31 cellular contexts compared by ENCODE assay signal in genomic region chr9:108779506-108779905, GRCh38.
A peak's percentile ranks its signal among the peaks of the same experiment; 100 is the strongest.
DNase-seq lines count a peak whose midpoint lies in the region; ATAC-seq and TF ChIP-seq lines count a peak whose summit lies in the region.
"Had no signal": no experiment of that assay in that cellular context is flagged by ENCODE, and none has a peak within 500 bp of the region (broad histone marks: within the 10 kb centered on the region; RNA-seq: fewer than 3 reads in every experiment).

No MANE protein-coding gene starts in this region.

- H3K4me2 ChIP-seq in GM23338: no peak overlapping the region
- H3K4me2 ChIP-seq: KMS-11 had no signal

- H3K36me3 Mint-ChIP-seq in GM23338 (ENCODE audit: low read depth): no peaks in the 10 kb centered on the region
- no peaks in the 10 kb centered on the region for H3K36me3 Mint-ChIP-seq in stimulated activated memory B cell treated with anti-CD40 and anti-IgM and Interleukin-4, amounts not matched to agents 10 μg/mL and 1 μg/mL and 100 μg/mL, for 72 hours
- H3K36me3 Mint-ChIP-seq: activated naive CD4-positive, alpha-beta T cell treated with anti-CD3 and anti-CD28 coated beads, Interleukin-2, amount 10 ng/mL, durations not matched to agents 7 days and 5 days; natural killer cell had no signal

- TF ChIP-seq CTCF in GM23338 (conservative IDR thresholded peaks at IDR 0.05; ENCODE audit: low read depth in 2 of 2): no peak
- TF ChIP-seq CTCF in dorsolateral prefrontal cortex (IDR thresholded peaks at IDR 0.05 in 54 of 56, conservative IDR thresholded peaks at IDR 0.05 in 2 of 56; ENCODE audit: low read depth in 1 of 56, partially characterized antibody in 56 of 56): peak in 6 of 56 donors; percentile 16 to 34 (median 21)

- no peak overlapping the region for H3K27ac Mint-ChIP-seq in GM23338
- no peak overlapping the region for H3K27ac Mint-ChIP-seq in stimulated activated memory B cell treated with anti-CD40 and anti-IgM and Interleukin-4, amounts not matched to agents 10 μg/mL and 1 μg/mL and 100 μg/mL, for 72 hours
- H3K27ac Mint-ChIP-seq: activated CD4-positive, alpha-beta memory T cell treated with anti-CD3 and anti-CD28 coated beads, Interleukin-2, amount 10 ng/mL, durations not matched to agents 7 days and 5 days; activated naive CD4-positive, alpha-beta T cell treated with anti-CD3 and anti-CD28 coated beads, Interleukin-2, amount 10 ng/mL, durations not matched to agents 7 days and 5 days; activated T-helper 17 cell treated with anti-CD3 and anti-CD28 coated beads, Interleukin-2, amount 50 U/mL, for 72 hours; natural killer cell had no signal

- no peaks in the 10 kb centered on the region for H3F3A ChIP-seq in GM23338 (replicated peaks; ENCODE audit: low read depth)

- H3K9me2 ChIP-seq in GM23338 (ENCODE audit: insufficient read depth): no peaks in the 10 kb centered on the region

- H3K9me3 Mint-ChIP-seq in GM23338: no peaks in the 10 kb centered on the region; the same call in 2 of the 3 replicates
- H3K9me3 Mint-ChIP-seq in stimulated activated memory B cell treated with anti-CD40 and anti-IgM and Interleukin-4, amounts not matched to agents 10 μg/mL and 1 μg/mL and 100 μg/mL, for 72 hours: no peaks in the 10 kb centered on the region
- H3K9me3 Mint-ChIP-seq: activated CD4-positive, alpha-beta memory T cell treated with anti-CD3 and anti-CD28 coated beads, Interleukin-2, amount 10 ng/mL, durations not matched to agents 7 days and 5 days; activated naive CD4-positive, alpha-beta T cell treated with anti-CD3 and anti-CD28 coated beads, Interleukin-2, amount 10 ng/mL, durations not matched to agents 7 days and 5 days; activated T-helper 17 cell treated with anti-CD3 and anti-CD28 coated beads, Interleukin-2, amount 50 U/mL, for 72 hours; natural killer cell had no signal

- peaks cover 5% of the 10 kb centered on the region for H3K27me3 Mint-ChIP-seq in GM23338 (ENCODE audit: insufficient read depth, low read depth, poor library complexity)
- H3K27me3 Mint-ChIP-seq in stimulated activated memory B cell treated with anti-CD40 and anti-IgM and Interleukin-4, amounts not matched to agents 10 μg/mL and 1 μg/mL and 100 μg/mL, for 72 hours: peaks cover 42% of the 10 kb centered on the region

- H3K4me3 Mint-ChIP-seq in GM23338: no peak overlapping the region
- H3K4me3 Mint-ChIP-seq in stimulated activated memory B cell treated with anti-CD40 and anti-IgM and Interleukin-4, amounts not matched to agents 10 μg/mL and 1 μg/mL and 100 μg/mL, for 72 hours: no peak overlapping the region
- H3K4me3 Mint-ChIP-seq: activated CD4-positive, alpha-beta memory T cell treated with anti-CD3 and anti-CD28 coated beads, Interleukin-2, amount 10 ng/mL, durations not matched to agents 7 days and 5 days; activated naive CD4-positive, alpha-beta T cell treated with anti-CD3 and anti-CD28 coated beads, Interleukin-2, amount 10 ng/mL, durations not matched to agents 7 days and 5 days; activated T-helper 17 cell treated with anti-CD3 and anti-CD28 coated beads, Interleukin-2, amount 50 U/mL, for 72 hours; natural killer cell had no signal

- H3K36me3 ChIP-seq in GM23338 (ENCODE audit: insufficient read depth): no peaks in the 10 kb centered on the region
- H3K36me3 ChIP-seq: adrenal gland, BLaER1, breast epithelium, left ventricle myocardium inferior, right atrium auricular region, stomach had no signal

- no peak overlapping the region for H2AFZ ChIP-seq in GM23338

- H4K20me1 ChIP-seq in GM23338 (replicated peaks; ENCODE audit: insufficient read depth): no peaks in the 10 kb centered on the region
- H4K20me1 ChIP-seq: BLaER1 had no signal

- DNase-seq in GM23338 (ENCODE audit: low spot score) (no peak), dorsolateral prefrontal cortex (peak in 7 of 10 donors; percentile 39 to 70 (median 62)), middle frontal gyrus (ENCODE audit: extremely low spot score, low spot score) (peak; percentile 20), NK-92 (lab: John Stamatoyannopoulos, UW; ENCODE audit: unreplicated experiment) (no peak), NCI-H1105 (lab: John Stamatoyannopoulos, UW) (no peak), T-helper 9 cell (no peak)
- no peak for DNase-seq in stimulated activated CD4-positive, alpha-beta T cell treated with anti-CD3 and anti-CD28 coated beads, Interleukin-4, amount 100 ng/mL, for 24 hours
- DNase-seq: activated CD4-positive, alpha-beta memory T cell treated with anti-CD3 and anti-CD28 coated beads, Interleukin-2, amount 10 ng/mL, durations not matched to agents 7 days and 5 days; activated CD4-positive, alpha-beta T cell treated with anti-CD3 and anti-CD28 coated beads for 1 hour; activated naive CD4-positive, alpha-beta T cell treated with anti-CD3 and anti-CD28 coated beads, Interleukin-2, amount 10 ng/mL, durations not matched to agents 7 days and 5 days; adrenal gland; Caco-2; DND-41; effector CD4-positive, alpha-beta T cell; islet precursor cell; left ventricle myocardium inferior; MM.1S; natural killer cell; NCI-H2029; NCI-H524 treated with DMSO at 0.1 percent for 48 hours; NK-92 treated with Interleukin-12 subunit alpha and Interleukin-12 subunit beta, amount 100 ng/mL, for 24 hours; PC-3; stimulated activated CD4-positive, alpha-beta T cell treated with anti-CD3 and anti-CD28 coated beads, Interleukin-2, amount 100 ng/mL, for 24 hours; stomach had no signal

- no peaks in the 10 kb centered on the region; the same call in 1 of the 2 replicates for H3K27me3 ChIP-seq in GM23338 (ENCODE audit: insufficient read depth)
- peaks cover 0 to 4% (median 0%) of the 10 kb centered on the region in 45 donors for H3K27me3 ChIP-seq in dorsolateral prefrontal cortex
- H3K27me3 ChIP-seq: BLaER1, right atrium auricular region had no signal

- peak; percentile 15; the same call in 2 of the 3 replicates for ATAC-seq in GM23338
- peak; percentile 42 for ATAC-seq in stimulated activated memory B cell treated with anti-CD40 and anti-IgM and Interleukin-4, amounts not matched to agents 10 μg/mL and 1 μg/mL and 100 μg/mL, for 72 hours
- ATAC-seq: activated T-helper 17 cell treated with anti-CD3 and anti-CD28 coated beads, Interleukin-2, amount 50 U/mL, for 72 hours; natural killer cell; PC-3; SK-N-SH treated with all-trans-retinoic acid at 6 μM for 48 hours had no signal

- H3K4me1 Mint-ChIP-seq in GM23338: peaks cover 28% of the 10 kb centered on the region
- H3K4me1 Mint-ChIP-seq in stimulated activated memory B cell treated with anti-CD40 and anti-IgM and Interleukin-4, amounts not matched to agents 10 μg/mL and 1 μg/mL and 100 μg/mL, for 72 hours: no peaks in the 10 kb centered on the region
- H3K4me1 Mint-ChIP-seq: activated CD4-positive, alpha-beta memory T cell treated with anti-CD3 and anti-CD28 coated beads, Interleukin-2, amount 10 ng/mL, durations not matched to agents 7 days and 5 days; activated T-helper 17 cell treated with anti-CD3 and anti-CD28 coated beads, Interleukin-2, amount 50 U/mL, for 72 hours had no signal

- no peaks in the 10 kb centered on the region for H3K79me2 ChIP-seq in GM23338 (replicated peaks; ENCODE audit: insufficient read depth)

- H3K4me1 ChIP-seq in GM23338 (ENCODE audit: insufficient read depth): peaks cover 24% of the 10 kb centered on the region
- H3K4me1 ChIP-seq: adrenal gland, breast epithelium had no signal

- H3K4me3 ChIP-seq in GM23338 (no peak overlapping the region), dorsolateral prefrontal cortex (peak overlapping the region in 20 of 59 donors; percentile 1 to 49 (median 23))
- H3K4me3 ChIP-seq: adrenal gland, BLaER1, breast epithelium, left ventricle myocardium inferior, right atrium auricular region, stomach had no signal

- intact Hi-C loops in dorsolateral prefrontal cortex (cut with DNase I): loop anchor here in 1 of 2 donors (10.0 kb wide), 1 partner anchor 335 kb away; no protein-coding TSS in a partner anchor

- no peak overlapping the region for H3K27ac ChIP-seq in GM23338 (ENCODE audit: low read depth)
- H3K27ac ChIP-seq in dorsolateral prefrontal cortex: peak overlapping the region in 54 of 59 donors; percentile 18 to 89 (median 73)
- H3K27ac ChIP-seq: adrenal gland, BLaER1, breast epithelium, KMS-11, left ventricle myocardium inferior, right atrium auricular region, stomach had no signal

TF ChIP-seq in GM23338, 12 proteins besides CTCF, POLR2A, EP300 and RAD21:
- TF ChIP-seq REST (IDR thresholded peaks at IDR 0.05; ENCODE audit: unreplicated experiment): no peak

Comparison
In these comparisons a context has a peak if more than half of its experiments do, and no peak if none do; other contexts are left out.
1. DNase-seq: peak in dorsolateral prefrontal cortex (7 of 10) and middle frontal gyrus (single experiment); none in GM23338 (single experiment), NK-92 (single experiment), stimulated activated CD4-positive, alpha-beta T cell treated with anti-CD3 and anti-CD28 coated beads, Interleukin-4, amount 100 ng/mL, for 24 hours (single experiment), NCI-H1105 (single experiment) and T-helper 9 cell (single experiment).